7 cellular contexts compared by ENCODE assay signal in the genomic region with DNA sequence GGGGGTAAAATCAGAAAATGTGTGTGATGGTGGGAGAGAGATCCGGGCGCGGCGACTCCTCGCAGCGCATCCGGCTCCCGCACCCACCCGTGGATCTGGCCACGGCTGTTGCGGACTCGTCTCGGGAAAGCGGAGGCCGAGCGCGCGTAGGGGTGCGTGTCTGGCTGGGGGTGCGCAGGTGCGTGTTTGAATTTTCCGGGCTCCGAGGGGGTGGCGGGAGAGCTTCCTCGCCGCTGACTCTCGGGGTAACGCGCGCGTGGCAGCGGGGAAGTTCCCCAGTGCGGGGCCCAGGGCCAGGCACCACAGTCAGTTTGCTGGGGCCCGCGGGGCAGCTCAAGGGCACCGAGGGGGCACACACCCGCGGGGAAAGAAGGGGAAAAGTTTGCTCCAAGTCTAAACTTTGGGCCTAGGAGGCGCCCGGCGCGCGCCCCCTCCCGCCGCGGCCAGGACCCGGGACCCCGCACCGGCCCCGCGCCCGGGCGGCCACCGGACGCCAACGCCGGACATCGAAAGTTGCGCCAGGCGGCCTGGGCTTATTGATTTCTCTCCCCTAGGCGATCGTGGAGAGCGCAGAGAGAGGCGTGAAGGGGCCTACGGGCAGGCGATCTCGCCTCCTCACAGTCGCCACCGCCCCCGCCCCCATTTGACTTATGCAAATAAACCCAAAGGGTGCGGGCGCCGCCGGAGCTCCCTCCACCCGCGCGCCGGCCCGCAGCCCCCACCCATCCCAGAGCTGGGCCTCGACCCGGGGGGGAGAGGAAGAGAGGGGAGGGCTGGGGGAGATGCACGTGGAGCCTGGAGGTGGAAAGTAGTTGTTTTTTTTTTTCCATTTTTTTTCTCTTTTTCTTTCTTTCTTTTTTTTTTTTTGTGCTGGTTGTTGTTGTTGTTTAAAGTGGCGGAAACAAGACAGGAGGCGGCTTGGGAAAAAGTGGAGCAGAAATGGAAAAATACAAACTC. TPM values are rescaled to one million over a fixed set of nuclear protein-coding genes. Genes with fewer than 3 reads are reported as not detected.
DNase-seq lines count a peak whose midpoint lies in the region; ATAC-seq and TF ChIP-seq lines count a peak whose summit lies in the region.

No MANE protein-coding gene starts in this region.

- H3K27ac ChIP-seq in ectodermal cell (ENCODE audit: insufficient read depth, low read depth, low read length, poor library complexity, severe bottlenecking), result peak overlapping the region; percentile 95

- peaks cover 25% of the 10 kb centered on the region for H3K4me1 ChIP-seq in ectodermal cell (ENCODE audit: control insufficient read depth, insufficient read depth, low read length)

- peak overlapping the region; percentile 72 for H3K4me3 ChIP-seq in ectodermal cell (ENCODE audit: insufficient read depth, low read depth, low read length)

- ATAC-seq in HG02970 (IDR thresholded peaks at IDR 0.05; ENCODE audit: low FRiP score, unreplicated experiment), result no peak

- peak; percentile 13 for TF ChIP-seq POLR2A in GM19099 (IDR thresholded peaks at IDR 0.05; ENCODE audit: extremely low read depth, insufficient read length, low read depth)

- 0 to 1% methylated on average over 83 of the region's 84 CpGs for WGBS in ectodermal cell, 2 experiments

- no peaks in the 10 kb centered on the region for H3K36me3 ChIP-seq in ectodermal cell (ENCODE audit: control insufficient read depth, insufficient read depth, low read length)

- no peaks in the 10 kb centered on the region for H3K9me3 ChIP-seq in ectodermal cell (ENCODE audit: control insufficient read depth, low read length)

- DNase-seq in NCI-H1048 (lab: John Stamatoyannopoulos, UW) (peak; percentile 51), medulla oblongata (ENCODE audit: extremely low spot score) (peak; percentile 65)
- DNase-seq in activated CD4-positive, alpha-beta T cell treated with anti-CD3 and anti-CD28 coated beads, Interleukin-2, amount 50 U/mL, for 4 hours, result peak; percentile 62 to 69
- DNase-seq in stimulated activated CD4-positive, alpha-beta T cell treated with anti-CD3 and anti-CD28 coated beads, TNF-alpha, amount 100 ng/mL, for 48 hours (ENCODE audit: low read depth in 3 of 3), result peak; percentile 53 to 77 (median 60)

- peaks cover 28% of the 10 kb centered on the region for H3K27me3 ChIP-seq in ectodermal cell (ENCODE audit: control insufficient read depth, insufficient read depth, low read length, poor library complexity, severe bottlenecking)

RNA-seq across cellular contexts. Expression of gene FOXP1, which starts 0.6 kb away (rescaled TPM):
- polyA plus RNA-seq in ectodermal cell (2013, experiment 1 of 4), result 19.2 TPM
- polyA plus RNA-seq in ectodermal cell (2013, experiment 2 of 4), result 20.7 TPM
- polyA plus RNA-seq in ectodermal cell (2013, experiment 3 of 4), result 17.0 TPM
- 16.7 TPM for polyA plus RNA-seq in ectodermal cell (2013, experiment 4 of 4)
